In the genomic region with DNA sequence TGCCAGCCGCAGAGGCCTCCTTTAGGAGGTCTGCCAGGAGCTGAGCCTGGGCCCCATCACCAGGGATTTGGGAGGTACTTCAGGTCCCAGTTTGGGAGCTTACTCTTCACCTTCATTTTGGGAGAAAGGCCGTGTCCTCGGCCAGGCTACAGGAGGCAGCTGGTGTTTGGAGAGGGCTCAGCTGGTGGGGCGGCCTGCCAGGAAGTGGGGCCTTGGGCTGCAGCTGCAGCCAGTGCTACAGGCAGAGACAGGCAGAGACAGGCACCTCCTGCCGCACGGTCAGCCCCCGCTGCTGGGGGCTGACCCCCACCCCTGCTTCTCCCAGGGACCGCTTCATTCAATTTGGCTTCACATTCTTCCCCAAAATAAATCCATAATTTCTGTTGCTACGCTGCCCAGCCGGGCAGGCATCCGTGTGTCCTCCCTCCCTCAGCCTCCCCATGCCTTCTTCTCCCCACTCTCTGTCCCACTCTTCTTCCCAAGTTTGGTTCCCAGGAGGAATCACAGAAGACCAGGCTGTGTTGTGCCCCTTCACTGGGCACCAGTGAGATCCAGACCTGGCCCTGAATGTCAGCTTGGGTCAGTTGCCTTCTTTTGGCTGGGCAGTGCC, we compare ENCODE assay signal across 21 cellular contexts. TPM values are rescaled to one million over a fixed set of nuclear protein-coding genes. Genes with fewer than 3 reads are reported as not detected.
A peak's percentile ranks its signal among the peaks of the same experiment; 100 is the strongest.
DNase-seq lines count a peak whose midpoint lies in the region; ATAC-seq and TF ChIP-seq lines count a peak whose summit lies in the region.
"Had no signal": no experiment of that assay in that cellular context is flagged by ENCODE, and none has a peak within 500 bp of the region (broad histone marks: within the 10 kb centered on the region; RNA-seq: fewer than 3 reads in every experiment).

No MANE protein-coding gene starts in this region.

- CTCF ChIA-PET in MCF 10A (lab: Yijun Ruan, JAX): interaction anchor here (0.6 to 1.3 kb wide), 2 partner anchors 13 to 172 kb away, joined by 4 read pairs; no protein-coding TSS in a partner anchor

- H3K27ac Mint-ChIP-seq in MCF 10A (ENCODE audit: low read depth, unreplicated experiment): no peak overlapping the region
- H3K27ac Mint-ChIP-seq: CD8-positive, alpha-beta T cell; GM23338; naive thymus-derived CD4-positive, alpha-beta T cell; T-helper 17 cell had no signal

- H3K4me1 ChIP-seq in SJCRH30 (peaks cover 30% of the 10 kb centered on the region), HAP-1 (no peaks in the 10 kb centered on the region)
- H3K4me1 ChIP-seq: tibial nerve had no signal

- H3K9me3 Mint-ChIP-seq in MCF 10A (ENCODE audit: unreplicated experiment): no peaks in the 10 kb centered on the region
- H3K9me3 Mint-ChIP-seq: CD8-positive, alpha-beta T cell; GM23338 had no signal

- TF ChIP-seq CTCF in MCF 10A (IDR thresholded peaks at IDR 0.05; ENCODE audit: unreplicated experiment): no peak

- intact Hi-C loops in sciatic nerve (cut with DNase I) (no loop called here), MCF 10A (cut with micrococcal nuclease) (no loop called here)

- H3K27me3 Mint-ChIP-seq in MCF 10A (ENCODE audit: insufficient read depth, unreplicated experiment): no peaks in the 10 kb centered on the region

- POLR2A ChIA-PET in MCF 10A (lab: Yijun Ruan, JAX): interaction anchor here (0.5 kb wide), 1 partner anchor 1864 kb away, joined by 3 read pairs; the partner anchor contains the start of gene GAA

- DNase-seq in NCI-H2171 treated with DMSO at 0.1 percent for 48 hours (lab: John Stamatoyannopoulos, UW) (peak; percentile 51), NCI-H2171 (lab: John Stamatoyannopoulos, UW) (no peak), SJCRH30 (peak; percentile 89 to 91), inferior parietal cortex (ENCODE audit: extremely low spot score) (peak; percentile 77), sciatic nerve (ENCODE audit: low spot score) (no peak), MCF 10A (ENCODE audit: unreplicated experiment) (no peak), HAP-1 (ENCODE audit: low spot score in 2 of 2) (no peak)
- DNase-seq: CD8-positive, alpha-beta T cell; MG63; naive thymus-derived CD4-positive, alpha-beta T cell; NCI-H187 treated with DMSO at 0.1 percent for 48 hours; NCI-H774; T-helper 17 cell had no signal

- no TSS peak for BruUV-seq in MCF 10A (replicated peaks; lab: Mats Ljungman, UMichigan)

- peaks cover 4% of the 10 kb centered on the region for H3K4me1 Mint-ChIP-seq in MCF 10A (ENCODE audit: insufficient read depth, unreplicated experiment)

- H3K9me3 ChIP-seq in SJCRH30 (replicated peaks): no peaks in the 10 kb centered on the region
- H3K9me3 ChIP-seq in HAP-1: no peaks in the 10 kb centered on the region
- H3K9me3 ChIP-seq: MG63, tibial nerve had no signal

- peak; percentile 37 for ATAC-seq in sciatic nerve
- no peak for ATAC-seq in HG02610 (IDR thresholded peaks at IDR 0.05; ENCODE audit: unreplicated experiment)
- ATAC-seq: activated CD4-positive, CD25-positive, alpha-beta regulatory T cell treated with anti-CD3 and anti-CD28 coated beads, Interleukin-2, amount 50 U/mL, for 24 hours; CD8-positive, alpha-beta T cell; GM23338; naive thymus-derived CD4-positive, alpha-beta T cell; T-helper 17 cell had no signal

- H3K27me3 ChIP-seq in SJCRH30 (no peaks in the 10 kb centered on the region), HAP-1 (ENCODE audit: low read depth) (peaks cover 2% of the 10 kb centered on the region)
- H3K27me3 ChIP-seq: MG63 had no signal

- peaks cover 6% of the 10 kb centered on the region for H3K36me3 Mint-ChIP-seq in MCF 10A (ENCODE audit: insufficient read depth, unreplicated experiment)
- H3K36me3 Mint-ChIP-seq: brain; CD8-positive, alpha-beta T cell; naive thymus-derived CD4-positive, alpha-beta T cell had no signal

- peak overlapping the region; percentile 15; the same call in 1 of the 2 replicates for H3K27ac ChIP-seq in SJCRH30
- H3K27ac ChIP-seq: 22Rv1, tibial nerve had no signal

- in situ Hi-C loops in HAP-1 (cut with MboI; ENCODE audit: low sequenced_read_pairs): no loop called here

- H3K4me3 Mint-ChIP-seq in MCF 10A (ENCODE audit: unreplicated experiment): no peak overlapping the region
- H3K4me3 Mint-ChIP-seq: brain; CD8-positive, alpha-beta T cell; GM23338; naive thymus-derived CD4-positive, alpha-beta T cell had no signal

- no peaks in the 10 kb centered on the region for H3K36me3 ChIP-seq in SJCRH30
- H3K36me3 ChIP-seq in HAP-1 (replicated peaks): no peaks in the 10 kb centered on the region
- H3K36me3 ChIP-seq: MG63, tibial nerve had no signal

- H3K4me3 ChIP-seq in SJCRH30: peak overlapping the region; percentile 9; the same call in 1 of the 2 replicates
- H3K4me3 ChIP-seq in HAP-1: no peak overlapping the region
- H3K4me3 ChIP-seq: GM23338, MG63, tibial nerve had no signal

RNA-seq across cellular contexts. Expression of gene TMEM235, which starts 6.1 kb away (rescaled TPM):
- 0.10 TPM in 1 of 2 replicates, not detected in the other for total RNA-seq in SJCRH30 (2014; rRNA removed; shearing (Covaris generic))
- total RNA-seq in sciatic nerve (not detected), MCF 10A (2022) (not detected in 2 replicates)
- total RNA-seq: CD8-positive, alpha-beta T cell; fibroblast of lung; GM23338; liver; naive thymus-derived CD4-positive, alpha-beta T cell; T-helper 17 cell; tibial nerve had no signal

RNA-seq across cellular contexts. Expression of gene BIRC5, which starts 23.5 kb away (rescaled TPM):
- total RNA-seq in SJCRH30 (2014; rRNA removed; shearing (Covaris generic)): 248 and 255 TPM in 2 replicates
- total RNA-seq in sciatic nerve (1.4 TPM), MCF 10A (2022) (24.6 and 45.6 TPM in 2 replicates)

RNA-seq across cellular contexts. Expression of gene AFMID, which starts 50.3 kb away (rescaled TPM):
- 97.1 and 110 TPM in 2 replicates for total RNA-seq in SJCRH30 (2014; rRNA removed; shearing (Covaris generic))
- total RNA-seq in sciatic nerve: 33.6 TPM
- total RNA-seq in MCF 10A (2022): 18.7 and 22.2 TPM in 2 replicates

RNA-seq across cellular contexts. Expression of gene TK1, which starts 50.7 kb away (rescaled TPM):
- total RNA-seq in SJCRH30 (2014; rRNA removed; shearing (Covaris generic)): 141 and 158 TPM in 2 replicates
- 1.8 TPM for total RNA-seq in sciatic nerve
- total RNA-seq in MCF 10A (2022): 8.5 and 21.4 TPM in 2 replicates

Comparison
In these comparisons a context has a peak if more than half of its experiments do, and no peak if none do; other contexts are left out.
1. DNase-seq: peak in NCI-H2171 treated with DMSO at 0.1 percent for 48 hours (single experiment), SJCRH30 (2 of 2) and inferior parietal cortex (single experiment); none in NCI-H2171 (single experiment), sciatic nerve (single experiment), MCF 10A (single experiment) and HAP-1 (0 of 2).
2. RNA of gene BIRC5, which starts 23.5 kb away (total RNA-seq): 248 to 255 TPM in SJCRH30 and 24.6 to 45.6 TPM in MCF 10A; 1.4 TPM in sciatic nerve (single experiment); every median in the first group is over 10 times any median in the second.